In the genomic region with DNA sequence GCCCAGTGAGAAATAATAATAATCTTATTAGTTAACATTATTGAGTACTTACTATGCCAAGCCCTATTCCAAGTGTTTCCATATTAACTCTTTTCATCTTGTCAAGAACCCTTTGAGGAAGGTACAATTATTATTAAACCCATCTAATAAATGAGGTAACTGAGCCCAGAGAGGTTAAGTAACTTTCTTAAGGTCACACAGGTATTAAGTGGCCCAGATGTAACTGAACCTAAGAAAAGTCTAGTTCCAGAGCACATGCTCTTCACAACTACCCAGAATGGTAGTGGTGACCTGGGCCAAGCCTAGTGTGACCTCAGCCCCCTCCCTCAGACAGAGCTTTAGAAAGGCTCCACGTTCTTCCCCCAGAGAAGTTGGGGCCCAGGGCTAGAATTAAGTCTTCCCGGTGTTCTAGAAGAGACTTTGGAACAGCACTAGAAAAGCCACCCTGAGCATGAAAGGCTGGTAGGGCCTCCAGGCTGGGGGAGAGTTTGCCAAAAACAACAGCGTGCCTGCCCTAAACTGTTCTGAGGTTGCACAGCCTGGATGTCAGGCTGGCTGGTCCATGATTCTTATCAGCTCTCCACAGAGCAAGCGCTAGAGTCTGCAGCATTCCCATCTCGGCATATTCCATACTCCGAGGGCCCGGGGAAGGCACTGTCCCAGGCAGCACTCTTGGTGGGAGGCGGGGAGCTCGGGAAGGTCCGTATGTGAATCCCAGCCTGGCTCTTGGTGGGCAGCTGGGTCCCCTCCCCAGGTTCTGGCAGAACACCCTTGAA, we compare ENCODE assay signal across 8 cellular contexts. TPM values are rescaled to one million over a fixed set of nuclear protein-coding genes. Genes with fewer than 3 reads are reported as not detected.
DNase-seq lines count a peak whose midpoint lies in the region; ATAC-seq and TF ChIP-seq lines count a peak whose summit lies in the region.

No MANE protein-coding gene starts in this region.

- DNase-seq in BE2C (peak; percentile 70), dedifferentiated amniotic fluid mesenchymal stem cell (ENCODE audit: extremely low spot score) (peak; percentile 73), NAMALWA (ENCODE audit: low spot score) (no peak), GDM1 (lab: John Stamatoyannopoulos, UW) (no peak)
- DNase-seq in central memory CD4-positive, alpha-beta T cell: no peak
- no peak for DNase-seq in activated CD8-positive, alpha-beta memory T cell treated with anti-CD3 and anti-CD28 coated beads, Interleukin-2, amount 10 ng/mL, durations not matched to agents 7 days and 5 days

- no peak overlapping the region for H3K4me3 Mint-ChIP-seq in activated CD8-positive, alpha-beta memory T cell treated with anti-CD3 and anti-CD28 coated beads, Interleukin-2, amount 10 ng/mL, durations not matched to agents 7 days and 5 days

- no peak for TF ChIP-seq RAD21 in neural cell (conservative IDR thresholded peaks at IDR 0.05)

- H3K9me3 ChIP-seq in BE2C (no peaks in the 10 kb centered on the region), KOPT-K1 (ENCODE audit: insufficient read depth, low read length, poor library complexity, severe bottlenecking) (peaks cover 8% of the 10 kb centered on the region), neural cell (ENCODE audit: low read length) (no peaks in the 10 kb centered on the region)

- no peaks in the 10 kb centered on the region for H3K9me2 ChIP-seq in neural cell (ENCODE audit: insufficient read depth, low read length)

- no peaks in the 10 kb centered on the region for H3K9me3 Mint-ChIP-seq in activated CD8-positive, alpha-beta memory T cell treated with anti-CD3 and anti-CD28 coated beads, Interleukin-2, amount 10 ng/mL, durations not matched to agents 7 days and 5 days (ENCODE audit: low read depth)

- no peaks in the 10 kb centered on the region for H3K79me2 ChIP-seq in neural cell (replicated peaks; ENCODE audit: insufficient read depth, low read length)

- H3K4me1 ChIP-seq in BE2C: peaks cover 32% of the 10 kb centered on the region

- H3K4me1 Mint-ChIP-seq in activated CD8-positive, alpha-beta memory T cell treated with anti-CD3 and anti-CD28 coated beads, Interleukin-2, amount 10 ng/mL, durations not matched to agents 7 days and 5 days: peaks cover 13% of the 10 kb centered on the region

- H3K4me3 ChIP-seq in BE2C (ENCODE audit: low read depth, low read length) (peak overlapping the region; percentile 14; the same call in 1 of the 2 replicates), neural cell (ENCODE audit: low read length) (no peak overlapping the region)

- H3K27me3 ChIP-seq in BE2C (no peaks in the 10 kb centered on the region), neural cell (ENCODE audit: insufficient read depth, low read depth, low read length) (no peaks in the 10 kb centered on the region)

- TF ChIP-seq CTCF in BE2C (IDR thresholded peaks at IDR 0.05; ENCODE audit: low read depth, low read length) (0 out of 2 replicates have a peak, but pooled peaks have one; percentile 1), neural cell (IDR thresholded peaks at IDR 0.05; ENCODE audit: poor library complexity, severe bottlenecking) (no peak)

- no peak overlapping the region for H2AFZ ChIP-seq in neural cell (ENCODE audit: low read depth, low read length)

- peaks cover 4% of the 10 kb centered on the region for H3K36me3 Mint-ChIP-seq in activated CD8-positive, alpha-beta memory T cell treated with anti-CD3 and anti-CD28 coated beads, Interleukin-2, amount 10 ng/mL, durations not matched to agents 7 days and 5 days

- H3K36me3 ChIP-seq in BE2C (no peaks in the 10 kb centered on the region), KOPT-K1 (ENCODE audit: insufficient read depth, low read length) (no peaks in the 10 kb centered on the region), neural cell (ENCODE audit: insufficient read depth, low read length) (no peaks in the 10 kb centered on the region)

- CTCF ChIA-PET in activated CD8-positive, alpha-beta memory T cell treated with anti-CD3 and anti-CD28 coated beads, Interleukin-2, amount 10 ng/mL, durations not matched to agents 7 days and 5 days (lab: Charles Lee): interaction anchor here (0.8 to 1.6 kb wide), 5 partner anchors 11 to 52 kb away, joined by 3 to 11 read pairs (median 4); no protein-coding TSS in a partner anchor

- H3K9ac ChIP-seq in neural cell (ENCODE audit: low read length): peak overlapping the region; percentile 45

- no peak overlapping the region for H3K4me2 ChIP-seq in neural cell (ENCODE audit: low read length)

- H3K27ac ChIP-seq in KOPT-K1 (ENCODE audit: low read depth, low read length, poor library complexity, severe bottlenecking) (peak overlapping the region; percentile 44), neural cell (ENCODE audit: low read length) (no peak overlapping the region)

- H4K20me1 ChIP-seq in neural cell (ENCODE audit: insufficient read depth): no peaks in the 10 kb centered on the region

- no peaks in the 10 kb centered on the region for H3F3A ChIP-seq in neural cell (ENCODE audit: insufficient read depth, low read length, poor library complexity, severe bottlenecking)

- ATAC-seq in activated CD8-positive, alpha-beta memory T cell treated with anti-CD3 and anti-CD28 coated beads, Interleukin-2, amount 10 ng/mL, durations not matched to agents 7 days and 5 days: no peak

- H3K27me3 Mint-ChIP-seq in activated CD8-positive, alpha-beta memory T cell treated with anti-CD3 and anti-CD28 coated beads, Interleukin-2, amount 10 ng/mL, durations not matched to agents 7 days and 5 days: peaks cover 21% of the 10 kb centered on the region

- no peak for TF ChIP-seq EP300 in neural cell (conservative IDR thresholded peaks at IDR 0.05; ENCODE audit: poor library complexity, severe bottlenecking)

- no peak overlapping the region for H3K27ac Mint-ChIP-seq in activated CD8-positive, alpha-beta memory T cell treated with anti-CD3 and anti-CD28 coated beads, Interleukin-2, amount 10 ng/mL, durations not matched to agents 7 days and 5 days

TF ChIP-seq in neural cell, 6 proteins besides CTCF, POLR2A, EP300 and RAD21:
- TF ChIP-seq MXI1 (conservative IDR thresholded peaks at IDR 0.05; ENCODE audit: poor library complexity, severe bottlenecking) (no peak), SMC3 (conservative IDR thresholded peaks at IDR 0.05; ENCODE audit: poor library complexity) (no peak), EZH2 (IDR thresholded peaks at IDR 0.05; ENCODE audit: borderline replicate concordance, insufficient read depth, low read length, poor library complexity, severe bottlenecking) (no peak), POLR2AphosphoS5 (IDR thresholded peaks at IDR 0.05) (no peak), TAF1 (IDR thresholded peaks at IDR 0.05; ENCODE audit: low read depth) (no peak), REST (IDR thresholded peaks at IDR 0.05; ENCODE audit: borderline replicate concordance) (no peak)

RNA-seq across cellular contexts. Expression of gene CTDSP2, which starts 41.3 kb away (rescaled TPM):
- polyA plus RNA-seq in BE2C (2012; ENCODE audit: insufficient read depth, insufficient read length, low read depth): 115 TPM
- polyA plus RNA-seq in neural cell: 22.7 and 23.6 TPM in 2 replicates
- 26.3 and 27.7 TPM in 2 replicates for polyA minus RNA-seq in neural cell
- 100 to 1,000 TPM in 1 of 2 experiments, 10 to 100 TPM in 1; 76.2 to 103 TPM for total RNA-seq in activated CD8-positive, alpha-beta memory T cell treated with anti-CD3 and anti-CD28 coated beads, Interleukin-2, amount 10 ng/mL, durations not matched to agents 7 days and 5 days

RNA-seq across cellular contexts. Expression of gene ATP23, which starts 53.5 kb away (rescaled TPM):
- 3.5 TPM for polyA plus RNA-seq in BE2C (2012; ENCODE audit: insufficient read depth, insufficient read length, low read depth)
- polyA plus RNA-seq in neural cell: 5.7 and 13.3 TPM in 2 replicates
- 3.2 and 4.3 TPM in 2 replicates for polyA minus RNA-seq in neural cell
- total RNA-seq in activated CD8-positive, alpha-beta memory T cell treated with anti-CD3 and anti-CD28 coated beads, Interleukin-2, amount 10 ng/mL, durations not matched to agents 7 days and 5 days: 10 to 100 TPM; 14.8 to 21.0 TPM

Comparison
In these comparisons a context has a peak if more than half of its experiments do, and no peak if none do; other contexts are left out.
1. DNase-seq: peak in BE2C (single experiment) and dedifferentiated amniotic fluid mesenchymal stem cell (single experiment); none in central memory CD4-positive, alpha-beta T cell (single experiment), activated CD8-positive, alpha-beta memory T cell treated with anti-CD3 and anti-CD28 coated beads, Interleukin-2, amount 10 ng/mL, durations not matched to agents 7 days and 5 days (single experiment), NAMALWA (single experiment) and GDM1 (single experiment).